ENCODE assay signal across 1 cellular context in genomic region chr11:120931057-120931779, GRCh38.
TF ChIP-seq lines count a peak whose summit lies in the region.

No MANE protein-coding gene starts in this region.

TF ChIP-seq in SK-N-SH, 30 proteins besides CTCF, POLR2A, EP300 and RAD21 (continued from another document):
- TF ChIP-seq PBX3 (IDR thresholded peaks at IDR 0.05) (no peak), TEAD4 (IDR thresholded peaks at IDR 0.05; ENCODE audit: borderline replicate concordance, insufficient read depth) (no peak), EZH2phosphoT487 (IDR thresholded peaks at IDR 0.05; ENCODE audit: borderline replicate concordance, low read depth) (no peak), FOXJ3 (CRISPR knock-in tag; IDR thresholded peaks at IDR 0.05) (no peak), FOSL2 (IDR thresholded peaks at IDR 0.05; ENCODE audit: borderline replicate concordance, low read depth) (no peak), RFX5 (IDR thresholded peaks at IDR 0.05; ENCODE audit: low read length) (no peak), FOXM1 (IDR thresholded peaks at IDR 0.05; ENCODE audit: low read depth) (no peak)
- TF ChIP-seq, protein P1, sequence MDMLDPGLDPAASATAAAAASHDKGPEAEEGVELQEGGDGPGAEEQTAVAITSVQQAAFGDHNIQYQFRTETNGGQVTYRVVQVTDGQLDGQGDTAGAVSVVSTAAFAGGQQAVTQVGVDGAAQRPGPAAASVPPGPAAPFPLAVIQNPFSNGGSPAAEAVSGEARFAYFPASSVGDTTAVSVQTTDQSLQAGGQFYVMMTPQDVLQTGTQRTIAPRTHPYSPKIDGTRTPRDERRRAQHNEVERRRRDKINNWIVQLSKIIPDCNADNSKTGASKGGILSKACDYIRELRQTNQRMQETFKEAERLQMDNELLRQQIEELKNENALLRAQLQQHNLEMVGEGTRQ (IDR thresholded peaks at IDR 0.05; ENCODE audit: borderline replicate concordance, low read depth, low read length) = no peak
TF ChIP-seq in SK-N-SH: peak in this region for 0.
